Comparison of ENCODE assay signal across 17 cellular contexts in genomic region chr1:161768986-161769672, GRCh38.
"Had no signal": no experiment of that assay in that cellular context is flagged by ENCODE, and none has a peak within 500 bp of the region (broad histone marks: within the 10 kb centered on the region; RNA-seq: fewer than 3 reads in every experiment).

No MANE protein-coding gene starts in this region.

- ATAC-seq: effector memory CD8-positive, alpha-beta T cell; natural killer cell treated with Interleukin-12 subunit alpha and Interleukin-12 subunit beta and Interleukin-15 and Interleukin-18, amount 100 ng/mL, for 72 hours; T-cell had no signal

- H3K27me3 ChIP-seq: tibial nerve had no signal

- H3K27ac ChIP-seq: skin epidermis, tibial nerve had no signal

- H3K36me3 Mint-ChIP-seq: brain, T-cell had no signal

- H3K36me3 ChIP-seq: tibial nerve had no signal

- DNase-seq: activated CD4-positive, alpha-beta T cell treated with anti-CD3 and anti-CD28 coated beads, Interleukin-2, amount 50 U/mL, for 48 hours; activated CD4-positive, CD25-positive, alpha-beta regulatory T cell treated with anti-CD3 and anti-CD28 coated beads, Interleukin-2, amount 50 U/mL, for 72 hours; activated effector memory CD4-positive, alpha-beta T cell treated with anti-CD3 and anti-CD28 coated beads, Interleukin-2, amount 50 U/mL, for 16 hours; activated naive CD8-positive, alpha-beta T cell treated with anti-CD3 and anti-CD28 coated beads, Interleukin-2, amount 10 ng/mL, durations not matched to agents 7 days and 5 days; effector memory CD8-positive, alpha-beta T cell; erythroblast; kidney; posterior cingulate gyrus; stimulated activated CD4-positive, alpha-beta T cell treated with anti-CD3 and anti-CD28 coated beads, Interleukin-15, amount 100 ng/mL, for 24 hours; stimulated activated CD4-positive, alpha-beta T cell treated with anti-CD3 and anti-CD28 coated beads, Interleukin-4, amount 100 ng/mL, for 1 hour; stimulated activated naive CD4-positive, alpha-beta T cell treated with Interleukin-2 at 50 U/mL for 16 hours; substantia nigra; T-cell had no signal

- FAIRE-seq: kidney had no signal

- H3K4me3 ChIP-seq: skin epidermis, tibial nerve had no signal

- H3K9me3 ChIP-seq: tibial nerve had no signal

- H3K27me3 Mint-ChIP-seq: activated naive CD8-positive, alpha-beta T cell treated with anti-CD3 and anti-CD28 coated beads, Interleukin-2, amount 10 ng/mL, durations not matched to agents 7 days and 5 days; effector memory CD8-positive, alpha-beta T cell; natural killer cell treated with Interleukin-12 subunit alpha and Interleukin-12 subunit beta and Interleukin-15 and Interleukin-18, amount 100 ng/mL, for 72 hours; T-cell had no signal

- H3K9me3 Mint-ChIP-seq: activated naive CD8-positive, alpha-beta T cell treated with anti-CD3 and anti-CD28 coated beads, Interleukin-2, amount 10 ng/mL, durations not matched to agents 7 days and 5 days; brain; effector memory CD8-positive, alpha-beta T cell; natural killer cell treated with Interleukin-12 subunit alpha and Interleukin-12 subunit beta and Interleukin-15 and Interleukin-18, amount 100 ng/mL, for 72 hours; T-cell had no signal
